Comparison of ENCODE assay signal across 12 cellular contexts in genomic region chr20:61588356-61589054, GRCh38.
DNase-seq lines count a peak whose midpoint lies in the region; ATAC-seq and TF ChIP-seq lines count a peak whose summit lies in the region.
"Had no signal": no experiment of that assay in that cellular context is flagged by ENCODE, and none has a peak within 500 bp of the region (broad histone marks: within the 10 kb centered on the region; RNA-seq: fewer than 3 reads in every experiment).

No MANE protein-coding gene starts in this region.

- peaks cover 13% of the 10 kb centered on the region for H3K9me3 ChIP-seq in psoas muscle

- H3K4me1 ChIP-seq in foreskin keratinocyte = peaks cover 18% of the 10 kb centered on the region
- no peaks in the 10 kb centered on the region for H3K4me1 ChIP-seq in psoas muscle
- H3K4me1 ChIP-seq: breast epithelium had no signal

- CTCF ChIA-PET in RWPE1 (lab: Yijun Ruan, JAX) = interaction anchor here (0.6 to 0.7 kb wide), 5 partner anchors 14 to 388 kb away, joined by 3 to 8 read pairs (median 4); no protein-coding TSS in a partner anchor
- CTCF ChIA-PET in activated CD4-positive, alpha-beta T cell treated with anti-CD3 and anti-CD28 coated beads for 36 hours (lab: Charles Lee) = no interaction called here
- CTCF ChIA-PET in Calu3 (lab: Charles Lee) = interaction anchor here (0.5 to 0.6 kb wide), 2 partner anchors 27 to 37 kb away, joined by 3 to 5 read pairs; no protein-coding TSS in a partner anchor

- intact Hi-C loops in activated CD4-positive, alpha-beta T cell treated with anti-CD3 and anti-CD28 coated beads for 36 hours (cut with DNase I, micrococcal nuclease) = no loop called here
- intact Hi-C loops in psoas muscle (cut with DNase I) (no loop called here), Calu3 (cut with micrococcal nuclease; ENCODE audit: unreplicated experiment) (no loop called here)

- no peak overlapping the region for H3K27ac Mint-ChIP-seq in activated T-cell treated with anti-CD3 and anti-CD28 coated beads, Interleukin-2, amount 50 U/mL, for 72 hours
- no peak overlapping the region for H3K27ac Mint-ChIP-seq in activated CD4-positive, alpha-beta T cell treated with anti-CD3 and anti-CD28 coated beads for 36 hours
- H3K27ac Mint-ChIP-seq in Calu3 (ENCODE audit: unreplicated experiment) = no peak overlapping the region
- H3K27ac Mint-ChIP-seq: activated T-helper 1 cell treated with anti-CD3 and anti-CD28 coated beads, Interleukin-12 subunit alpha, Interleukin-12 subunit beta, Interleukin-2, Interleukin-4 antibody, amounts not matched to agents 30 ng/mL and 10 ng/mL and 1 ng/mL, durations not matched to agents 14 hours and 24 hours and 36 hours had no signal

- peaks cover 0 to 3% of the 10 kb centered on the region in 2 donors for H3K36me3 Mint-ChIP-seq in activated T-cell treated with anti-CD3 and anti-CD28 coated beads, Interleukin-2, amount 50 U/mL, for 72 hours (ENCODE audit: insufficient read depth in 2 of 2)
- no peaks in the 10 kb centered on the region for H3K36me3 Mint-ChIP-seq in activated CD4-positive, alpha-beta T cell treated with anti-CD3 and anti-CD28 coated beads for 36 hours (ENCODE audit: low read depth)
- H3K36me3 Mint-ChIP-seq in Calu3 (ENCODE audit: insufficient read depth, unreplicated experiment) = no peaks in the 10 kb centered on the region

- WGBS in psoas muscle, 3 donors = 31 to 41% (median 36%) methylated on average over 28 of the region's 28 CpGs

- no peaks in the 10 kb centered on the region for H3K36me3 ChIP-seq in psoas muscle (ENCODE audit: insufficient read depth in 1 of 2, low read depth in 1 of 2)
- H3K36me3 ChIP-seq: breast epithelium had no signal

- H3K27me3 ChIP-seq in foreskin keratinocyte = no peaks in the 10 kb centered on the region
- peaks cover 0 to 2% (median 0%) of the 10 kb centered on the region in 3 donors for H3K27me3 ChIP-seq in psoas muscle (ENCODE audit: insufficient read depth in 3 of 3, low read length in 2 of 3)

- H3K4me1 Mint-ChIP-seq in activated T-cell treated with anti-CD3 and anti-CD28 coated beads, Interleukin-2, amount 50 U/mL, for 72 hours (ENCODE audit: low read depth) = no peaks in the 10 kb centered on the region
- H3K4me1 Mint-ChIP-seq in activated CD4-positive, alpha-beta T cell treated with anti-CD3 and anti-CD28 coated beads for 36 hours = no peaks in the 10 kb centered on the region
- no peaks in the 10 kb centered on the region for H3K4me1 Mint-ChIP-seq in Calu3 (ENCODE audit: low read depth, unreplicated experiment)

- peak; percentile 38 for ATAC-seq in foreskin keratinocyte
- no peak for ATAC-seq in activated T-cell treated with anti-CD3 and anti-CD28 coated beads, Interleukin-2, amount 50 U/mL, for 72 hours (replicated peaks in 1 of 2)
- ATAC-seq in activated CD4-positive, alpha-beta T cell treated with anti-CD3 and anti-CD28 coated beads for 36 hours = no peak
- no peak for ATAC-seq in psoas muscle

- no peak overlapping the region for H3K4me3 ChIP-seq in retinal pigment epithelial cell (ENCODE audit: low read length)
- no peak overlapping the region for H3K4me3 ChIP-seq in psoas muscle
- H3K4me3 ChIP-seq: breast epithelium had no signal

- H3K4me3 Mint-ChIP-seq in activated T-cell treated with anti-CD3 and anti-CD28 coated beads, Interleukin-2, amount 50 U/mL, for 72 hours = no peak overlapping the region
- H3K4me3 Mint-ChIP-seq in activated CD4-positive, alpha-beta T cell treated with anti-CD3 and anti-CD28 coated beads for 36 hours = no peak overlapping the region
- H3K4me3 Mint-ChIP-seq in Calu3 (ENCODE audit: low read depth, unreplicated experiment) = no peak overlapping the region
- H3K4me3 Mint-ChIP-seq: activated T-helper 1 cell treated with anti-CD3 and anti-CD28 coated beads, Interleukin-12 subunit alpha, Interleukin-12 subunit beta, Interleukin-2, Interleukin-4 antibody, amounts not matched to agents 30 ng/mL and 10 ng/mL and 1 ng/mL, durations not matched to agents 14 hours and 24 hours and 36 hours had no signal

- H3K27me3 Mint-ChIP-seq in activated T-cell treated with anti-CD3 and anti-CD28 coated beads, Interleukin-2, amount 50 U/mL, for 72 hours (ENCODE audit: low read depth) = peaks cover 6% of the 10 kb centered on the region
- no peaks in the 10 kb centered on the region for H3K27me3 Mint-ChIP-seq in activated CD4-positive, alpha-beta T cell treated with anti-CD3 and anti-CD28 coated beads for 36 hours
- no peaks in the 10 kb centered on the region for H3K27me3 Mint-ChIP-seq in Calu3 (ENCODE audit: unreplicated experiment)

- H3K9me3 Mint-ChIP-seq in activated T-cell treated with anti-CD3 and anti-CD28 coated beads, Interleukin-2, amount 50 U/mL, for 72 hours = peaks cover 4 to 8% of the 10 kb centered on the region in 2 donors
- peaks cover 10% of the 10 kb centered on the region for H3K9me3 Mint-ChIP-seq in activated CD4-positive, alpha-beta T cell treated with anti-CD3 and anti-CD28 coated beads for 36 hours (ENCODE audit: low read depth)
- peaks cover 12% of the 10 kb centered on the region for H3K9me3 Mint-ChIP-seq in Calu3 (ENCODE audit: low read depth, unreplicated experiment)

- DNase-seq in EH (ENCODE audit: low read depth) (peak; percentile 84), RWPE1 (ENCODE audit: low spot score) (no peak), foreskin keratinocyte (peak; percentile 3 to 6), retinal pigment epithelial cell (ENCODE audit: low read depth) (peak; percentile 3), psoas muscle (no peak), Calu3 (no peak)
- DNase-seq in activated T-cell treated with anti-CD3 and anti-CD28 coated beads, Interleukin-2, amount 50 U/mL, for 72 hours = no peak
- DNase-seq in activated CD4-positive, alpha-beta T cell treated with anti-CD3 and anti-CD28 coated beads for 36 hours = no peak
- DNase-seq: Kasumi-1 had no signal

- H3K27ac ChIP-seq in RWPE1 = peak overlapping the region; percentile 11; the same call in 1 of the 2 replicates
- no peak overlapping the region for H3K27ac ChIP-seq in foreskin keratinocyte
- no peak overlapping the region for H3K27ac ChIP-seq in psoas muscle
- H3K27ac ChIP-seq: breast epithelium, epithelial cell of prostate had no signal

- BruUV-seq in Calu3 (replicated peaks; lab: Mats Ljungman, UMichigan) = no TSS peak

- TF ChIP-seq CTCF in RWPE1 (conservative IDR thresholded peaks at IDR 0.05; ENCODE audit: low read depth) (no peak), foreskin keratinocyte (conservative IDR thresholded peaks at IDR 0.05) (no peak), retinal pigment epithelial cell (conservative IDR thresholded peaks at IDR 0.05; ENCODE audit: low read depth, low read length) (no peak), psoas muscle (IDR thresholded peaks at IDR 0.05) (no peak), Calu3 (IDR thresholded peaks at IDR 0.05; ENCODE audit: unreplicated experiment) (no peak)

- POLR2A ChIA-PET in RWPE1 (lab: Yijun Ruan, JAX; ENCODE audit: low non-redundant PET) = no interaction called here
- POLR2A ChIA-PET in activated CD4-positive, alpha-beta T cell treated with anti-CD3 and anti-CD28 coated beads for 36 hours (lab: Charles Lee) = no interaction called here

Comparison
In these comparisons a context has a peak if more than half of its experiments do, and no peak if none do; other contexts are left out.
1. DNase-seq: peak in EH (single experiment), foreskin keratinocyte (2 of 2) and retinal pigment epithelial cell (single experiment); none in RWPE1 (single experiment), activated T-cell treated with anti-CD3 and anti-CD28 coated beads, Interleukin-2, amount 50 U/mL, for 72 hours (0 of 2), activated CD4-positive, alpha-beta T cell treated with anti-CD3 and anti-CD28 coated beads for 36 hours (single experiment), psoas muscle (0 of 2) and Calu3 (single experiment).